Comparison of ENCODE assay signal across 9 cellular contexts in genomic region chr15:77064539-77065308, GRCh38. TPM values are rescaled to one million over a fixed set of nuclear protein-coding genes. Genes with fewer than 3 reads are reported as not detected.
DNase-seq lines count a peak whose midpoint lies in the region; ATAC-seq lines count a peak whose summit lies in the region.
"Had no signal": no experiment of that assay in that cellular context is flagged by ENCODE, and none has a peak within 500 bp of the region (broad histone marks: within the 10 kb centered on the region; RNA-seq: fewer than 3 reads in every experiment).

No MANE protein-coding gene starts in this region.

- peaks cover 3% of the 10 kb centered on the region for H3K36me3 Mint-ChIP-seq in activated CD4-positive, alpha-beta T cell treated with anti-CD3 and anti-CD28 coated beads for 36 hours (ENCODE audit: low read depth)

- H3K9me3 Mint-ChIP-seq in stimulated activated naive CD8-positive, alpha-beta T cell treated with anti-CD3 and anti-CD28 coated beads, Interleukin-15, amount 100 ng/mL, for 72 hours = no peaks in the 10 kb centered on the region
- no peaks in the 10 kb centered on the region for H3K9me3 Mint-ChIP-seq in activated CD4-positive, alpha-beta T cell treated with anti-CD3 and anti-CD28 coated beads for 36 hours (ENCODE audit: low read depth)

- H3K27ac Mint-ChIP-seq in stimulated activated naive CD8-positive, alpha-beta T cell treated with anti-CD3 and anti-CD28 coated beads, Interleukin-15, amount 100 ng/mL, for 72 hours = no peak overlapping the region
- H3K27ac Mint-ChIP-seq in activated CD4-positive, alpha-beta T cell treated with anti-CD3 and anti-CD28 coated beads for 36 hours = no peak overlapping the region

- peak; percentile 24 for DNase-seq in LoVo (ENCODE audit: low spot score)
- DNase-seq in amniotic epithelial cell (ENCODE audit: low read depth) = peak; percentile 71
- DNase-seq in left kidney (ENCODE audit: low read depth, low spot score) = peak; percentile 70
- DNase-seq in stimulated activated naive CD8-positive, alpha-beta T cell treated with anti-CD3 and anti-CD28 coated beads, Interleukin-15, amount 100 ng/mL, for 72 hours = no peak
- DNase-seq in activated CD4-positive, alpha-beta T cell treated with anti-CD3 and anti-CD28 coated beads for 36 hours = no peak
- DNase-seq in COR-L47 (lab: John Stamatoyannopoulos, UW) = no peak
- DNase-seq: amniotic stem cell, NCI-H446 treated with DMSO at 0.1 percent for 48 hours had no signal

- POLR2A ChIA-PET in activated CD4-positive, alpha-beta T cell treated with anti-CD3 and anti-CD28 coated beads for 36 hours (lab: Charles Lee) = no interaction called here

- no peaks in the 10 kb centered on the region for H3K27me3 Mint-ChIP-seq in stimulated activated naive CD8-positive, alpha-beta T cell treated with anti-CD3 and anti-CD28 coated beads, Interleukin-15, amount 100 ng/mL, for 72 hours
- H3K27me3 Mint-ChIP-seq in activated CD4-positive, alpha-beta T cell treated with anti-CD3 and anti-CD28 coated beads for 36 hours = no peaks in the 10 kb centered on the region

- no peak overlapping the region for H3K4me3 Mint-ChIP-seq in stimulated activated naive CD8-positive, alpha-beta T cell treated with anti-CD3 and anti-CD28 coated beads, Interleukin-15, amount 100 ng/mL, for 72 hours
- no peak overlapping the region for H3K4me3 Mint-ChIP-seq in activated CD4-positive, alpha-beta T cell treated with anti-CD3 and anti-CD28 coated beads for 36 hours

- peaks cover 49% of the 10 kb centered on the region for H3K4me1 Mint-ChIP-seq in stimulated activated naive CD8-positive, alpha-beta T cell treated with anti-CD3 and anti-CD28 coated beads, Interleukin-15, amount 100 ng/mL, for 72 hours
- peaks cover 52% of the 10 kb centered on the region for H3K4me1 Mint-ChIP-seq in activated CD4-positive, alpha-beta T cell treated with anti-CD3 and anti-CD28 coated beads for 36 hours

- peak; percentile 43 for ATAC-seq in stimulated activated naive CD8-positive, alpha-beta T cell treated with anti-CD3 and anti-CD28 coated beads, Interleukin-15, amount 100 ng/mL, for 72 hours
- no peak for ATAC-seq in GM21576 (IDR thresholded peaks at IDR 0.05; ENCODE audit: unreplicated experiment)
- no peak for ATAC-seq in activated CD4-positive, alpha-beta T cell treated with anti-CD3 and anti-CD28 coated beads for 36 hours

- intact Hi-C loops in activated CD4-positive, alpha-beta T cell treated with anti-CD3 and anti-CD28 coated beads for 36 hours (cut with DNase I, micrococcal nuclease) = loop anchor here in 1 of 2 experiments (1.0 kb wide), 1 partner anchor 25 kb away; no protein-coding TSS in a partner anchor

- CTCF ChIA-PET in activated CD4-positive, alpha-beta T cell treated with anti-CD3 and anti-CD28 coated beads for 36 hours (lab: Charles Lee) = interaction anchor here (0.6 to 1.0 kb wide), 2 partner anchors 91 to 706 kb away, joined by 3 to 4 read pairs; no protein-coding TSS in a partner anchor

RNA-seq across cellular contexts. Expression of gene TSPAN3, which starts 6.2 kb away (rescaled TPM):
- total RNA-seq in activated CD4-positive, alpha-beta T cell treated with anti-CD3 and anti-CD28 coated beads for 36 hours = 10 to 100 TPM; 26.2 to 28.4 TPM

Comparison
In these comparisons a context has a peak if more than half of its experiments do, and no peak if none do; other contexts are left out.
1. DNase-seq: peak in LoVo (single experiment), amniotic epithelial cell (single experiment) and left kidney (single experiment); none in stimulated activated naive CD8-positive, alpha-beta T cell treated with anti-CD3 and anti-CD28 coated beads, Interleukin-15, amount 100 ng/mL, for 72 hours (0 of 2), activated CD4-positive, alpha-beta T cell treated with anti-CD3 and anti-CD28 coated beads for 36 hours (single experiment) and COR-L47 (single experiment).